In the genomic region with DNA sequence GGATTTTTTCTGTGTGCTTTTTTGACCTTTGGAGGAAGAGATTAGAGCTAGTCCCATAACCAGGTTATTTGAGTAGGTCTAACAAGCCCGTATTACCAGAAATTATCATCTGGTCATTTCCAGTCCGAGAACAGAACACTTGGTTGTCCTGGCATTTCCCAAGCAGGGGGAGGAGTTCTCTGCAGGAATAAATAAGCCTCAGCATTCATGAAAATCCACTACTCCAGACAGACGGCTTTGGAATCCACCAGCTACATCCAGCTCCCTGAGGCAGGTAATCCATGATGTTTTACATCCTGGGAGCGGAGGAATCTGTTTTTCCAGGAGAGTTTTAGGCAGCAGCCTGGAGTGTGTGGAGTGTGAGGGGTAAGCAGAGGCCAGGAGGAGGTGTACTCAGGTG, we compare ENCODE assay signal across 11 cellular contexts. TPM values are rescaled to one million over a fixed set of nuclear protein-coding genes. Genes with fewer than 3 reads are reported as not detected.
DNase-seq lines count a peak whose midpoint lies in the region; ATAC-seq and TF ChIP-seq lines count a peak whose summit lies in the region.
"Had no signal": no experiment of that assay in that cellular context is flagged by ENCODE, and none has a peak within 500 bp of the region (broad histone marks: within the 10 kb centered on the region; RNA-seq: fewer than 3 reads in every experiment).

SERPINA3 (plus strand) TSS at position 218 of the 400 bp plus-strand sequence. CDS start 2,051 bp downstream, outside the sequence.

- no peaks in the 10 kb centered on the region for H3K27me3 Mint-ChIP-seq in activated T-cell treated with anti-CD3 and anti-CD28 coated beads, Interleukin-2, amount 50 U/mL, for 24 hours
- H3K27me3 Mint-ChIP-seq: activated CD8-positive, alpha-beta memory T cell treated with anti-CD3 and anti-CD28 coated beads, Interleukin-2, amount 10 ng/mL, durations not matched to agents 7 days and 5 days had no signal

- no peaks in the 10 kb centered on the region for H3K4me1 Mint-ChIP-seq in activated T-cell treated with anti-CD3 and anti-CD28 coated beads, Interleukin-2, amount 50 U/mL, for 24 hours (ENCODE audit: low read depth)
- H3K4me1 Mint-ChIP-seq: activated CD8-positive, alpha-beta memory T cell treated with anti-CD3 and anti-CD28 coated beads, Interleukin-2, amount 10 ng/mL, durations not matched to agents 7 days and 5 days had no signal

- no peak within 1 kb of the TSS for H2AFZ ChIP-seq in neuronal stem cell (ENCODE audit: low read length)

- no peak within 1 kb of the TSS for H3K23ac ChIP-seq in neuronal stem cell (ENCODE audit: low read depth, low read length, poor library complexity)

- H3K27ac Mint-ChIP-seq in activated T-cell treated with anti-CD3 and anti-CD28 coated beads, Interleukin-2, amount 50 U/mL, for 24 hours, result no peak within 1 kb of the TSS
- H3K27ac Mint-ChIP-seq: activated CD8-positive, alpha-beta memory T cell treated with anti-CD3 and anti-CD28 coated beads, Interleukin-2, amount 10 ng/mL, durations not matched to agents 7 days and 5 days; T-helper 1 cell treated with Interleukin-12 subunit alpha and Interleukin-12 subunit beta and Interleukin-4 antibody, amounts not matched to agents 30 μg/mL and 1 μg/mL, for 36 hours had no signal

- ATAC-seq in upper lobe of left lung (ENCODE audit: low FRiP score in 2 of 2), result peak in 1 of 2 donors; percentile 34
- no peak for ATAC-seq in HG03439 (IDR thresholded peaks at IDR 0.05; ENCODE audit: unreplicated experiment)
- no peak for ATAC-seq in GM18505 (IDR thresholded peaks at IDR 0.05; ENCODE audit: unreplicated experiment)
- ATAC-seq: activated CD8-positive, alpha-beta memory T cell treated with anti-CD3 and anti-CD28 coated beads, Interleukin-2, amount 10 ng/mL, durations not matched to agents 7 days and 5 days had no signal

- H3K4me1 ChIP-seq in neuronal stem cell (ENCODE audit: control insufficient read depth in 2 of 2, insufficient read depth in 1 of 2, low read depth in 1 of 2, low read length in 2 of 2), result peaks cover 0 to 9% of the 10 kb centered on the region in 2 donors
- H3K4me1 ChIP-seq in upper lobe of left lung, result no peaks in the 10 kb centered on the region

- no peak within 1 kb of the TSS for H2BK120ac ChIP-seq in neuronal stem cell (ENCODE audit: low read depth, low read length)

- H3K4me3 Mint-ChIP-seq in activated T-cell treated with anti-CD3 and anti-CD28 coated beads, Interleukin-2, amount 50 U/mL, for 24 hours, result no peak within 1 kb of the TSS
- H3K4me3 Mint-ChIP-seq: activated CD8-positive, alpha-beta memory T cell treated with anti-CD3 and anti-CD28 coated beads, Interleukin-2, amount 10 ng/mL, durations not matched to agents 7 days and 5 days; T-helper 1 cell treated with Interleukin-12 subunit alpha and Interleukin-12 subunit beta and Interleukin-4 antibody, amounts not matched to agents 30 μg/mL and 1 μg/mL, for 36 hours had no signal

- H2BK12ac ChIP-seq in neuronal stem cell (ENCODE audit: low read length), result no peak within 1 kb of the TSS

- WGBS in neuronal stem cell (ENCODE audit: extremely low coverage in 2 of 2, insufficient read length in 2 of 2, insufficient replicate concordance in 1 of 2), 2 donors, result no CpG with 5 or more reads among the region's 4 CpGs
- WGBS in upper lobe of left lung, 2 donors, result 53 to 54% methylated on average over 4 of the region's 4 CpGs

- peaks cover 2% of the 10 kb centered on the region for H3K9me3 Mint-ChIP-seq in activated T-cell treated with anti-CD3 and anti-CD28 coated beads, Interleukin-2, amount 50 U/mL, for 24 hours

- peak within 1 kb of the TSS; percentile 81 for H3K18ac ChIP-seq in neuronal stem cell (ENCODE audit: low read length)

- DNase-seq in amniotic epithelial cell (ENCODE audit: low read depth) (peak; percentile 77), cardiac septum (ENCODE audit: low spot score) (no peak), neuronal stem cell (ENCODE audit: low spot score) (no peak), upper lobe of left lung (no peak), CD1c-positive myeloid dendritic cell (ENCODE audit: extremely low spot score) (no peak)
- no peak for DNase-seq in activated T-cell treated with anti-CD3 and anti-CD28 coated beads, Interleukin-2, amount 50 U/mL, for 24 hours
- DNase-seq: activated CD8-positive, alpha-beta memory T cell treated with anti-CD3 and anti-CD28 coated beads, Interleukin-2, amount 10 ng/mL, durations not matched to agents 7 days and 5 days; NCI-H1105 treated with DMSO at 0.1 percent for 48 hours had no signal

- no peaks in the 10 kb centered on the region for H3K36me3 Mint-ChIP-seq in activated T-cell treated with anti-CD3 and anti-CD28 coated beads, Interleukin-2, amount 50 U/mL, for 24 hours (ENCODE audit: low read depth)
- H3K36me3 Mint-ChIP-seq: activated CD8-positive, alpha-beta memory T cell treated with anti-CD3 and anti-CD28 coated beads, Interleukin-2, amount 10 ng/mL, durations not matched to agents 7 days and 5 days had no signal

- H3K14ac ChIP-seq in neuronal stem cell (ENCODE audit: low read length), result no peak within 1 kb of the TSS

- H3K4me3 ChIP-seq in neuronal stem cell (ENCODE audit: low read length in 2 of 2) (no peak within 1 kb of the TSS), upper lobe of left lung (peak within 1 kb of the TSS in 3 of 4 donors; percentile 6 to 19 (median 15))

- peaks cover 0 to 2% of the 10 kb centered on the region in 2 donors for H3K9me3 ChIP-seq in neuronal stem cell (replicated peaks in 1 of 2; ENCODE audit: control insufficient read depth in 2 of 2, insufficient read depth in 1 of 2, low read depth in 1 of 2, low read length in 2 of 2)
- peaks cover 0 to 4% (median under 1%) of the 10 kb centered on the region in 4 donors for H3K9me3 ChIP-seq in upper lobe of left lung

- no peak within 1 kb of the TSS for H2AK5ac ChIP-seq in neuronal stem cell (ENCODE audit: low read depth, low read length)

- H3K4ac ChIP-seq in neuronal stem cell (ENCODE audit: low read length), result no peak within 1 kb of the TSS

- H3K79me1 ChIP-seq in neuronal stem cell (ENCODE audit: low read depth, low read length), result no peaks in the 10 kb centered on the region

- no peak within 1 kb of the TSS for H3K4me2 ChIP-seq in neuronal stem cell (ENCODE audit: insufficient read depth, low read length, poor library complexity, severe bottlenecking)

- no peak within 1 kb of the TSS for H2BK15ac ChIP-seq in neuronal stem cell (ENCODE audit: low read length)

- H4K8ac ChIP-seq in neuronal stem cell (ENCODE audit: low read depth, low read length), result no peak within 1 kb of the TSS

- H4K91ac ChIP-seq in neuronal stem cell (ENCODE audit: low read depth, low read length, poor library complexity), result no peak within 1 kb of the TSS

- no peak for TF ChIP-seq CTCF in upper lobe of left lung (IDR thresholded peaks at IDR 0.05)

- TF ChIP-seq POLR2A in upper lobe of left lung (IDR thresholded peaks at IDR 0.05), result no peak
- TF ChIP-seq POLR2A in GM18505 (IDR thresholded peaks at IDR 0.05; ENCODE audit: borderline replicate concordance, extremely low read depth, insufficient read depth, insufficient read length), result no peak

- H3K27ac ChIP-seq in neuronal stem cell (replicated peaks; ENCODE audit: low read length) (no peak within 1 kb of the TSS), upper lobe of left lung (peak within 1 kb of the TSS in 2 of 4 donors; percentile 18 to 57)

- no peak for TF ChIP-seq EP300 in upper lobe of left lung (IDR thresholded peaks at IDR 0.05)

- no peak within 1 kb of the TSS for H2BK5ac ChIP-seq in neuronal stem cell (ENCODE audit: low read length)

- H3K27me3 ChIP-seq in neuronal stem cell (ENCODE audit: control insufficient read depth in 3 of 3, insufficient read depth in 3 of 3, low read depth in 1 of 3, low read length in 3 of 3) (no peaks in the 10 kb centered on the region), upper lobe of left lung (no peaks in the 10 kb centered on the region)

- H3K9ac ChIP-seq in neuronal stem cell (ENCODE audit: low read depth, low read length, poor library complexity), result no peak within 1 kb of the TSS

- intact Hi-C loops in cardiac septum (cut with DNase I), result no loop called here

- H3K36me3 ChIP-seq in neuronal stem cell (replicated peaks in 1 of 2; ENCODE audit: control insufficient read depth in 2 of 2, insufficient read depth in 2 of 2, low read length in 2 of 2), result no peaks in the 10 kb centered on the region
- no peaks in the 10 kb centered on the region for H3K36me3 ChIP-seq in upper lobe of left lung

RNA-seq across cellular contexts. Expression of gene SERPINA3, which starts in this region (rescaled TPM):
- total RNA-seq in cardiac septum (24.5 TPM), upper lobe of left lung (100 to 1,000 TPM in 1 of 6 donors, 10 to 100 TPM in 5; 32.5 to 111 (median 55.4) TPM)
- polyA plus RNA-seq in neuronal stem cell (2013, experiment 1 of 2), result 0.04 TPM
- polyA plus RNA-seq in neuronal stem cell (2013, experiment 2 of 2), result 0.04 TPM
- total RNA-seq: activated CD8-positive, alpha-beta memory T cell treated with anti-CD3 and anti-CD28 coated beads, Interleukin-2, amount 10 ng/mL, durations not matched to agents 7 days and 5 days had no signal

Comparison
In these comparisons a context has a peak if more than half of its experiments do, and no peak if none do; other contexts are left out.
1. H3K4me3 ChIP-seq: peak in upper lobe of left lung (3 of 4); none in neuronal stem cell (0 of 2).